Comparison of ENCODE assay signal across 1 cellular context in the genomic region with DNA sequence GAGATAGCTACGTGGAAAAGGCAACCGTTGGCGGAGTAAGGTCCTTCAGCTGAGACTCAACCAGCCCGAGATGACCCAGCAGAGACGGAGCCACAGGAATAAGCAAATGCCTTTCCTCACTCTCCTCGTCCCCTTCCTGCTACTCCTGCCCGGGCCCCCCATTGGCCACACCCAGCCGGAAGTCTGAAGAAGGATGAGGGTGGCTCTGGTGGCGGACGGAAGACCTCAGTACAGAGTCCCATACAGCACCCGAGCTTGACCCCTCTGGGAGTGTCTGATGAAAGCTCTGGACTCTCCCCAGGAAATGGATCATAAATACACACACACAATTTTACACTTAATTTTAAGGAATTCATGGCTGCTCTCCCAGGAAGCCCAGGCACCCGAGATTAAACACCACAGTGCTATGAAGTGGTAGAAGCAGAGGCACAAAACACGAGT.
TF ChIP-seq lines count a peak whose summit lies in the region.

No MANE protein-coding gene starts in this region.

TF ChIP-seq in GM23338, 12 proteins besides CTCF, POLR2A, EP300 and RAD21 (continued from another document):
- TF ChIP-seq, protein P1, sequence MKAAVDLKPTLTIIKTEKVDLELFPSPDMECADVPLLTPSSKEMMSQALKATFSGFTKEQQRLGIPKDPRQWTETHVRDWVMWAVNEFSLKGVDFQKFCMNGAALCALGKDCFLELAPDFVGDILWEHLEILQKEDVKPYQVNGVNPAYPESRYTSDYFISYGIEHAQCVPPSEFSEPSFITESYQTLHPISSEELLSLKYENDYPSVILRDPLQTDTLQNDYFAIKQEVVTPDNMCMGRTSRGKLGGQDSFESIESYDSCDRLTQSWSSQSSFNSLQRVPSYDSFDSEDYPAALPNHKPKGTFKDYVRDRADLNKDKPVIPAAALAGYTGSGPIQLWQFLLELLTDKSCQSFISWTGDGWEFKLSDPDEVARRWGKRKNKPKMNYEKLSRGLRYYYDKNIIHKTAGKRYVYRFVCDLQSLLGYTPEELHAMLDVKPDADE (IDR thresholded peaks at IDR 0.05), result no peak
- TF ChIP-seq EZH2 (IDR thresholded peaks at IDR 0.05; ENCODE audit: low read depth, unreplicated experiment), result no peak
- no peak for TF ChIP-seq JUNB (IDR thresholded peaks at IDR 0.05; ENCODE audit: unreplicated experiment)
- TF ChIP-seq, protein P2, sequence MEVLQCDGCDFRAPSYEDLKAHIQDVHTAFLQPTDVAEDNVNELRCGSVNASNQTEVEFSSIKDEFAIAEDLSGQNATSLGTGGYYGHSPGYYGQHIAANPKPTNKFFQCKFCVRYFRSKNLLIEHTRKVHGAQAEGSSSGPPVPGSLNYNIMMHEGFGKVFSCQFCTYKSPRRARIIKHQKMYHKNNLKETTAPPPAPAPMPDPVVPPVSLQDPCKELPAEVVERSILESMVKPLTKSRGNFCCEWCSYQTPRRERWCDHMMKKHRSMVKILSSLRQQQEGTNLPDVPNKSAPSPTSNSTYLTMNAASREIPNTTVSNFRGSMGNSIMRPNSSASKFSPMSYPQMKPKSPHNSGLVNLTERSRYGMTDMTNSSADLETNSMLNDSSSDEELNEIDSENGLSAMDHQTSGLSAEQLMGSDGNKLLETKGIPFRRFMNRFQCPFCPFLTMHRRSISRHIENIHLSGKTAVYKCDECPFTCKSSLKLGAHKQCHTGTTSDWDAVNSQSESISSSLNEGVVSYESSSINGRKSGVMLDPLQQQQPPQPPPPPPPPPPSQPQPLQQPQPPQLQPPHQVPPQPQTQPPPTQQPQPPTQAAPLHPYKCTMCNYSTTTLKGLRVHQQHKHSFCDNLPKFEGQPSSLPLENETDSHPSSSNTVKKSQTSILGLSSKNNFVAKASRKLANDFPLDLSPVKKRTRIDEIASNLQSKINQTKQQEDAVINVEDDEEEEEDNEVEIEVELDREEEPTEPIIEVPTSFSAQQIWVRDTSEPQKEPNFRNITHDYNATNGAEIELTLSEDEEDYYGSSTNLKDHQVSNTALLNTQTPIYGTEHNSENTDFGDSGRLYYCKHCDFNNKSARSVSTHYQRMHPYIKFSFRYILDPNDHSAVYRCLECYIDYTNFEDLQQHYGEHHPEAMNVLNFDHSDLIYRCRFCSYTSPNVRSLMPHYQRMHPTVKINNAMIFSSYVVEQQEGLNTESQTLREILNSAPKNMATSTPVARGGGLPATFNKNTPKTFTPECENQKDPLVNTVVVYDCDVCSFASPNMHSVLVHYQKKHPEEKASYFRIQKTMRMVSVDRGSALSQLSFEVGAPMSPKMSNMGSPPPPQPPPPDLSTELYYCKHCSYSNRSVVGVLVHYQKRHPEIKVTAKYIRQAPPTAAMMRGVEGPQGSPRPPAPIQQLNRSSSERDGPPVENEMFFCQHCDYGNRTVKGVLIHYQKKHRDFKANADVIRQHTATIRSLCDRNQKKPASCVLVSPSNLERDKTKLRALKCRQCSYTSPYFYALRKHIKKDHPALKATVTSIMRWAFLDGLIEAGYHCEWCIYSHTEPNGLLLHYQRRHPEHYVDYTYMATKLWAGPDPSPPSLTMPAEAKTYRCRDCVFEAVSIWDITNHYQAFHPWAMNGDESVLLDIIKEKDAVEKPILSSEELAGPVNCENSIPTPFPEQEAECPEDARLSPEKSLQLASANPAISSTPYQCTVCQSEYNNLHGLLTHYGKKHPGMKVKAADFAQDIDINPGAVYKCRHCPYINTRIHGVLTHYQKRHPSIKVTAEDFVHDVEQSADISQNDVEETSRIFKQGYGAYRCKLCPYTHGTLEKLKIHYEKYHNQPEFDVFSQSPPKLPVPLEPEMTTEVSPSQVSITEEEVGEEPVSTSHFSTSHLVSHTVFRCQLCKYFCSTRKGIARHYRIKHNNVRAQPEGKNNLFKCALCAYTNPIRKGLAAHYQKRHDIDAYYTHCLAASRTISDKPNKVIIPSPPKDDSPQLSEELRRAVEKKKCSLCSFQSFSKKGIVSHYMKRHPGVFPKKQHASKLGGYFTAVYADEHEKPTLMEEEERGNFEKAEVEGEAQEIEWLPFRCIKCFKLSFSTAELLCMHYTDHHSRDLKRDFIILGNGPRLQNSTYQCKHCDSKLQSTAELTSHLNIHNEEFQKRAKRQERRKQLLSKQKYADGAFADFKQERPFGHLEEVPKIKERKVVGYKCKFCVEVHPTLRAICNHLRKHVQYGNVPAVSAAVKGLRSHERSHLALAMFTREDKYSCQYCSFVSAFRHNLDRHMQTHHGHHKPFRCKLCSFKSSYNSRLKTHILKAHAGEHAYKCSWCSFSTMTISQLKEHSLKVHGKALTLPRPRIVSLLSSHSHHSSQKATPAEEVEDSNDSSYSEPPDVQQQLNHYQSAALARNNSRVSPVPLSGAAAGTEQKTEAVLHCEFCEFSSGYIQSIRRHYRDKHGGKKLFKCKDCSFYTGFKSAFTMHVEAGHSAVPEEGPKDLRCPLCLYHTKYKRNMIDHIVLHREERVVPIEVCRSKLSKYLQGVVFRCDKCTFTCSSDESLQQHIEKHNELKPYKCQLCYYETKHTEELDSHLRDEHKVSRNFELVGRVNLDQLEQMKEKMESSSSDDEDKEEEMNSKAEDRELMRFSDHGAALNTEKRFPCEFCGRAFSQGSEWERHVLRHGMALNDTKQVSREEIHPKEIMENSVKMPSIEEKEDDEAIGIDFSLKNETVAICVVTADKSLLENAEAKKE (CRISPR knock-in tag; IDR thresholded peaks at IDR 0.05), result no peak
- TF ChIP-seq ZNF331 (CRISPR knock-in tag; IDR thresholded peaks at IDR 0.05; ENCODE audit: low read depth), result no peak
- TF ChIP-seq NANOG (IDR thresholded peaks at IDR 0.05; ENCODE audit: borderline replicate concordance), result no peak
